ENCODE assay signal across 10 cellular contexts in genomic region chr16:85286970-85287814, GRCh38.
DNase-seq lines count a peak whose midpoint lies in the region; TF ChIP-seq lines count a peak whose summit lies in the region.
"Had no signal": no experiment of that assay in that cellular context is flagged by ENCODE, and none has a peak within 500 bp of the region (broad histone marks: within the 10 kb centered on the region; RNA-seq: fewer than 3 reads in every experiment).

No MANE protein-coding gene starts in this region.

- H3K36me3 Mint-ChIP-seq in T-helper 2 cell treated with Interferon-gamma antibody and Interleukin-4, amounts not matched to agents 5 μg/mL and 100 μg/mL, for 36 hours (ENCODE audit: low read depth), result no peaks in the 10 kb centered on the region
- no peaks in the 10 kb centered on the region for H3K36me3 Mint-ChIP-seq in activated CD4-positive, alpha-beta T cell treated with anti-CD3 and anti-CD28 coated beads, Interleukin-2, amount 10 ng/mL, durations not matched to agents 24 days and 14 days (ENCODE audit: low read depth)

- peak overlapping the region; percentile 43 for H3K4me3 ChIP-seq in coronary artery

- intact Hi-C loops in activated CD4-positive, alpha-beta T cell treated with anti-CD3 and anti-CD28 coated beads, Interleukin-2, amount 10 ng/mL, durations not matched to agents 24 days and 14 days (cut with micrococcal nuclease), result no loop called here

- no peak overlapping the region for H3K27ac Mint-ChIP-seq in T-helper 2 cell treated with Interferon-gamma antibody and Interleukin-4, amounts not matched to agents 5 μg/mL and 100 μg/mL, for 36 hours
- H3K27ac Mint-ChIP-seq in activated CD4-positive, alpha-beta T cell treated with anti-CD3 and anti-CD28 coated beads, Interleukin-2, amount 10 ng/mL, durations not matched to agents 24 days and 14 days, result no peak overlapping the region

- H3K27me3 Mint-ChIP-seq in T-helper 2 cell treated with Interferon-gamma antibody and Interleukin-4, amounts not matched to agents 5 μg/mL and 100 μg/mL, for 36 hours (ENCODE audit: low read depth), result no peaks in the 10 kb centered on the region
- H3K27me3 Mint-ChIP-seq in activated CD4-positive, alpha-beta T cell treated with anti-CD3 and anti-CD28 coated beads, Interleukin-2, amount 10 ng/mL, durations not matched to agents 24 days and 14 days, result no peaks in the 10 kb centered on the region

- no peaks in the 10 kb centered on the region for H3K9me3 Mint-ChIP-seq in T-helper 2 cell treated with Interferon-gamma antibody and Interleukin-4, amounts not matched to agents 5 μg/mL and 100 μg/mL, for 36 hours
- no peaks in the 10 kb centered on the region for H3K9me3 Mint-ChIP-seq in activated CD4-positive, alpha-beta T cell treated with anti-CD3 and anti-CD28 coated beads, Interleukin-2, amount 10 ng/mL, durations not matched to agents 24 days and 14 days

- no peaks in the 10 kb centered on the region for H3K4me1 Mint-ChIP-seq in T-helper 2 cell treated with Interferon-gamma antibody and Interleukin-4, amounts not matched to agents 5 μg/mL and 100 μg/mL, for 36 hours (ENCODE audit: low read depth)
- no peaks in the 10 kb centered on the region for H3K4me1 Mint-ChIP-seq in activated CD4-positive, alpha-beta T cell treated with anti-CD3 and anti-CD28 coated beads, Interleukin-2, amount 10 ng/mL, durations not matched to agents 24 days and 14 days

- no peak overlapping the region for H3K4me3 Mint-ChIP-seq in T-helper 2 cell treated with Interferon-gamma antibody and Interleukin-4, amounts not matched to agents 5 μg/mL and 100 μg/mL, for 36 hours
- H3K4me3 Mint-ChIP-seq in activated CD4-positive, alpha-beta T cell treated with anti-CD3 and anti-CD28 coated beads, Interleukin-2, amount 10 ng/mL, durations not matched to agents 24 days and 14 days, result no peak overlapping the region

- H3K27ac ChIP-seq in coronary artery, result peak overlapping the region in 1 of 2 donors; percentile 70

- DNase-seq in NCI-H2227 (lab: John Stamatoyannopoulos, UW; ENCODE audit: unreplicated experiment), result peak; percentile 40
- DNase-seq in NCI-H2227 treated with DMSO at 0.1 percent for 48 hours (lab: John Stamatoyannopoulos, UW), result no peak
- no peak for DNase-seq in coronary artery (ENCODE audit: low spot score)
- DNase-seq in middle frontal gyrus (ENCODE audit: extremely low spot score, low spot score), result peak; percentile 40
- DNase-seq in iPS-NIHi7 (ENCODE audit: extremely low spot score), result no peak
- no peak for DNase-seq in T-helper 2 cell treated with Interferon-gamma antibody and Interleukin-4, amounts not matched to agents 5 μg/mL and 100 μg/mL, for 36 hours (ENCODE audit: low spot score)
- DNase-seq in activated CD4-positive, alpha-beta T cell treated with anti-CD3 and anti-CD28 coated beads, Interleukin-2, amount 10 ng/mL, durations not matched to agents 24 days and 14 days, result no peak
- DNase-seq in SKM-1 (lab: John Stamatoyannopoulos, UW; ENCODE audit: unreplicated experiment), result no peak
- DNase-seq: activated CD4-positive, CD25-positive, alpha-beta regulatory T cell treated with anti-CD3 and anti-CD28 coated beads, Interleukin-2, amount 50 U/mL, for 72 hours; NCI-H2029 treated with DMSO at 0.1 percent for 48 hours had no signal

- no peak for TF ChIP-seq CTCF in coronary artery (IDR thresholded peaks at IDR 0.05)

Comparison
In these comparisons a context has a peak if more than half of its experiments do, and no peak if none do; other contexts are left out.
1. DNase-seq: peak in NCI-H2227 (single experiment) and middle frontal gyrus (single experiment); none in NCI-H2227 treated with DMSO at 0.1 percent for 48 hours (single experiment), coronary artery (single experiment), iPS-NIHi7 (single experiment), T-helper 2 cell treated with Interferon-gamma antibody and Interleukin-4, amounts not matched to agents 5 μg/mL and 100 μg/mL, for 36 hours (single experiment), activated CD4-positive, alpha-beta T cell treated with anti-CD3 and anti-CD28 coated beads, Interleukin-2, amount 10 ng/mL, durations not matched to agents 24 days and 14 days (single experiment) and SKM-1 (single experiment).